ENCODE assay signal across 8 cellular contexts in the genomic region with DNA sequence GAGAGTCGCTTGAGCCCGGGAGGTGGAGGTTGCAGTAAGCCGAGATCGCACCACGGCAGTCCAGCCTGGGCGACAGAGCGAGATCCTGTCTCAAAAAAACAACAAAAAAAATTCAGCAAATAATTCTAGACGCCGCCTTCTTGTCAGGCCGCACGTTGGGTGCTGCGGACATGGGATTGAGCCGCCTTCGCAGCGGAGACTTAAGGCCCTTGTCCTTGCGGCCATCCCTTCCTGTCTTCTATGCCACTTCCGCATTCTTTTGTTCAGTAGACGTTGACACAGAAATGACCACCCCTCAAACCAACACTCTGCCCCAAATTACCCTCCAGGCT. TPM values are rescaled to one million over a fixed set of nuclear protein-coding genes. Genes with fewer than 3 reads are reported as not detected.
DNase-seq lines count a peak whose midpoint lies in the region; ATAC-seq, FAIRE-seq and TF ChIP-seq lines count a peak whose summit lies in the region.

No MANE protein-coding gene starts in this region.

- H3K27me3 ChIP-seq in BJ (ENCODE audit: control insufficient read depth, insufficient read depth, low read length), result no peaks in the 10 kb centered on the region
- H3K27me3 ChIP-seq in skeletal muscle satellite cell (ENCODE audit: control insufficient read depth, insufficient read depth, low read length), result no peaks in the 10 kb centered on the region

- no peak for TF ChIP-seq CTCF in BJ (IDR thresholded peaks at IDR 0.05; ENCODE audit: insufficient read depth, low read depth, low read length)

- ATAC-seq in HG03565 (IDR thresholded peaks at IDR 0.05; ENCODE audit: unreplicated experiment) (peak; percentile 18), left ventricle myocardium superior (peak; percentile 45)

- H3K4me3 Mint-ChIP-seq in activated CD4-positive, alpha-beta memory T cell treated with anti-CD3 and anti-CD28 coated beads for 36 hours, result peak overlapping the region; percentile 87

- DNase-seq in BJ (ENCODE audit: low read depth), result no peak
- DNase-seq in GM19239 (ENCODE audit: insufficient read length, low spot score), result no peak
- DNase-seq in activated CD4-positive, alpha-beta memory T cell treated with anti-CD3 and anti-CD28 coated beads for 36 hours, result no peak
- DNase-seq in left ventricle myocardium superior, result peak; percentile 44
- DNase-seq in NCI-H526 (lab: John Stamatoyannopoulos, UW), result no peak
- DNase-seq in cerebellar cortex (ENCODE audit: low spot score), result no peak

- peaks cover 49% of the 10 kb centered on the region for H3K36me3 Mint-ChIP-seq in activated CD4-positive, alpha-beta memory T cell treated with anti-CD3 and anti-CD28 coated beads for 36 hours

- H3K36me3 ChIP-seq in BJ (ENCODE audit: control insufficient read depth, insufficient read depth, low read length) (peaks cover 2% of the 10 kb centered on the region), skeletal muscle satellite cell (ENCODE audit: insufficient read depth, low read length) (peaks cover 11% of the 10 kb centered on the region)

- H3K4me1 Mint-ChIP-seq in activated CD4-positive, alpha-beta memory T cell treated with anti-CD3 and anti-CD28 coated beads for 36 hours (ENCODE audit: low read depth), result peaks cover 50% of the 10 kb centered on the region

- H3K9me3 Mint-ChIP-seq in activated CD4-positive, alpha-beta memory T cell treated with anti-CD3 and anti-CD28 coated beads for 36 hours, result no peaks in the 10 kb centered on the region

- H3K9ac ChIP-seq in skeletal muscle satellite cell (ENCODE audit: low read depth, low read length), result peak overlapping the region; percentile 97

- no peaks in the 10 kb centered on the region for H3K9me3 ChIP-seq in skeletal muscle satellite cell (replicated peaks; ENCODE audit: low read length)

- CTCF ChIA-PET in BJ (lab: Yijun Ruan, JAX), result interaction anchor here (0.7 kb wide), 1 partner anchor 21 kb away, joined by 3 read pairs; no protein-coding TSS in a partner anchor
- CTCF ChIA-PET in activated CD4-positive, alpha-beta memory T cell treated with anti-CD3 and anti-CD28 coated beads for 36 hours (lab: Charles Lee), result interaction anchor here (0.8 to 1.4 kb wide), 2 partner anchors 29 to 36 kb away, joined by 3 to 15 read pairs; partner anchors contain the start of gene IMP4

- peak overlapping the region; percentile 81 for H3K4me2 ChIP-seq in skeletal muscle satellite cell (ENCODE audit: low read length)

- no peaks in the 10 kb centered on the region for H3K27me3 Mint-ChIP-seq in activated CD4-positive, alpha-beta memory T cell treated with anti-CD3 and anti-CD28 coated beads for 36 hours

- POLR2A ChIA-PET in BJ (lab: Charles Lee), result no interaction called here
- POLR2A ChIA-PET in activated CD4-positive, alpha-beta memory T cell treated with anti-CD3 and anti-CD28 coated beads for 36 hours (lab: Charles Lee), result interaction anchor here (1.3 to 3.1 kb wide), 3 partner anchors 8 to 29 kb away, joined by 3 to 32 read pairs (median 6); partner anchors contain the start of genes IMP4 and PTPN18

- peak overlapping the region; percentile 98 for H3K27ac Mint-ChIP-seq in activated CD4-positive, alpha-beta memory T cell treated with anti-CD3 and anti-CD28 coated beads for 36 hours

- H3K4me3 ChIP-seq in BJ (ENCODE audit: low read depth, low read length) (peak overlapping the region; percentile 88), skeletal muscle satellite cell (ENCODE audit: low read length) (peak overlapping the region; percentile 97)

- intact Hi-C loops in activated CD4-positive, alpha-beta memory T cell treated with anti-CD3 and anti-CD28 coated beads for 36 hours (cut with micrococcal nuclease), result loop anchor here (1.0 to 5.0 kb wide), 6 partner anchors 15 to 721 kb away; partner anchors contain the start of genes FAM168B, GPR148, IMP4 and MZT2B
- intact Hi-C loops in left ventricle myocardium superior (cut with micrococcal nuclease), result no loop called here

- peak; percentile 69 for FAIRE-seq in GM19239 (lab: Jason Lieb, UNC)

- H3K4me1 ChIP-seq in skeletal muscle satellite cell (ENCODE audit: control insufficient read depth, insufficient read depth, low read length), result peaks cover 28% of the 10 kb centered on the region

RNA-seq across cellular contexts. Expression of gene PTPN18, which starts 15.8 kb away (rescaled TPM):
- polyA plus RNA-seq in BJ (2011; rRNA removed), result 21.0 and 24.4 TPM in 2 replicates
- 15.8 and 19.4 TPM in 2 replicates for polyA minus RNA-seq in BJ (2011; rRNA and poly(A)+ RNA removed)
- 10 to 100 TPM; 42.1 to 44.9 TPM for total RNA-seq in activated CD4-positive, alpha-beta memory T cell treated with anti-CD3 and anti-CD28 coated beads for 36 hours
- total RNA-seq in left ventricle myocardium superior, result 12.5 TPM
- total RNA-seq in skeletal muscle satellite cell (2012; rRNA removed), result 25.1 and 26.6 TPM in 2 replicates

RNA-seq across cellular contexts. Expression of gene IMP4, which starts 29.0 kb away (rescaled TPM):
- 80.9 and 144 TPM in 2 replicates for polyA plus RNA-seq in BJ (2011; rRNA removed)
- 44.3 and 103 TPM in 2 replicates for polyA minus RNA-seq in BJ (2011; rRNA and poly(A)+ RNA removed)
- 100 to 1,000 TPM; 125 to 128 TPM for total RNA-seq in activated CD4-positive, alpha-beta memory T cell treated with anti-CD3 and anti-CD28 coated beads for 36 hours
- 59.8 TPM for total RNA-seq in left ventricle myocardium superior
- total RNA-seq in skeletal muscle satellite cell (2012; rRNA removed), result 155 TPM in 2 replicates
